In the genomic region with DNA sequence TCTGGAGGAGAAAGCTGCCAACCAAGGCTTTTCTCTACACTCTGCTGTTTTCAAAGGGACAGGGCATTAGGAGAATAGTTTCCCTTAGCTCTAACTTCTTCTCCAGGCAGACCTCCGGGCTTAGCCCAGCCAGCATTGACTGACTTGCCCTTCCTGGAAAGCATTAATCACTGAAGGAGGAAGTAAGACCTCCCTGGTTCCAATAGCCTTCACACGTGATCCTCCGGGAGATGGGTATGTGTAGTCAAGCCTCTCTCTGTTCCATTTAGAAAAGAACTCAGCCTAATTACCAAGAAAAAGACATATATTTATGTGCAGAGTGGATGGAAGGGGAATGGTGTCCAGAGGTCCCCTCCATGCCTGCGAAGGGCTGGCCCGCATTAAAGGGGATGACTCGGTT, we compare ENCODE assay signal across 20 cellular contexts.
DNase-seq lines count a peak whose midpoint lies in the region; ATAC-seq and TF ChIP-seq lines count a peak whose summit lies in the region.
"Had no signal": no experiment of that assay in that cellular context is flagged by ENCODE, and none has a peak within 500 bp of the region (broad histone marks: within the 10 kb centered on the region; RNA-seq: fewer than 3 reads in every experiment).

No MANE protein-coding gene starts in this region.

- H3K4me3 Mint-ChIP-seq in glutamatergic neuron (ENCODE audit: unreplicated experiment): peak overlapping the region; percentile 84
- peak overlapping the region; percentile 67 for H3K4me3 Mint-ChIP-seq in mesothelial cell of epicardium
- H3K4me3 Mint-ChIP-seq: activated CD4-positive, alpha-beta memory T cell treated with anti-CD3 and anti-CD28 coated beads, Interleukin-2, amount 10 ng/mL, durations not matched to agents 7 days and 5 days; activated naive CD8-positive, alpha-beta T cell treated with anti-CD3 and anti-CD28 coated beads for 36 hours; B cell; CD8-positive, alpha-beta memory T cell had no signal

- TF ChIP-seq CTCF in glutamatergic neuron (IDR thresholded peaks at IDR 0.05; ENCODE audit: partially characterized antibody, unreplicated experiment) (no peak), mesothelial cell of epicardium (IDR thresholded peaks at IDR 0.05; ENCODE audit: unreplicated experiment) (no peak)

- H3K4me1 Mint-ChIP-seq in glutamatergic neuron (ENCODE audit: low read depth, unreplicated experiment) (peaks cover 15% of the 10 kb centered on the region), mesothelial cell of epicardium (peaks cover 30% of the 10 kb centered on the region)
- H3K4me1 Mint-ChIP-seq: activated CD4-positive, alpha-beta memory T cell treated with anti-CD3 and anti-CD28 coated beads, Interleukin-2, amount 10 ng/mL, durations not matched to agents 7 days and 5 days; activated naive CD8-positive, alpha-beta T cell treated with anti-CD3 and anti-CD28 coated beads for 36 hours; B cell; CD8-positive, alpha-beta memory T cell had no signal

- peak; percentile 33 for DNase-seq in MV-4-11 (lab: John Stamatoyannopoulos, UW)
- DNase-seq in glutamatergic neuron: no peak
- no peak for DNase-seq in mesothelial cell of epicardium (ENCODE audit: low spot score in 2 of 2, unreplicated experiment in 2 of 2)
- DNase-seq in NCI-H187 treated with DMSO at 0.1 percent for 48 hours (lab: John Stamatoyannopoulos, UW): no peak
- DNase-seq in NCI-H2171 treated with DMSO at 0.1 percent for 48 hours (lab: John Stamatoyannopoulos, UW): no peak
- DNase-seq: activated CD4-positive, alpha-beta memory T cell treated with anti-CD3 and anti-CD28 coated beads, Interleukin-2, amount 10 ng/mL, durations not matched to agents 7 days and 5 days; activated CD4-positive, CD25-positive, alpha-beta regulatory T cell treated with anti-CD3 and anti-CD28 coated beads, Interleukin-2, amount 50 U/mL, for 72 hours; activated effector memory CD4-positive, alpha-beta T cell treated with Interleukin-2 at 50 U/mL for 16 hours; activated naive CD8-positive, alpha-beta T cell treated with anti-CD3 and anti-CD28 coated beads for 36 hours; CD8-positive, alpha-beta memory T cell; central memory CD4-positive, alpha-beta T cell; NCI-H510A; SHP77 treated with DMSO at 0.1 percent for 48 hours; SW 1271 had no signal

- H3K27ac Mint-ChIP-seq in glutamatergic neuron (ENCODE audit: unreplicated experiment) (no peak overlapping the region), mesothelial cell of epicardium (no peak overlapping the region)
- H3K27ac Mint-ChIP-seq: activated CD4-positive, alpha-beta memory T cell treated with anti-CD3 and anti-CD28 coated beads, Interleukin-2, amount 10 ng/mL, durations not matched to agents 7 days and 5 days; activated naive CD8-positive, alpha-beta T cell treated with anti-CD3 and anti-CD28 coated beads for 36 hours; B cell; CD8-positive, alpha-beta memory T cell had no signal

- H3K9me3 ChIP-seq in ES-I3 (ENCODE audit: control insufficient read depth, insufficient read depth, low read length): no peaks in the 10 kb centered on the region
- H3K9me3 ChIP-seq: ascending aorta, mucosa of descending colon had no signal

- H3K9me3 Mint-ChIP-seq in glutamatergic neuron (ENCODE audit: unreplicated experiment) (peaks cover 4% of the 10 kb centered on the region), mesothelial cell of epicardium (no peaks in the 10 kb centered on the region)
- H3K9me3 Mint-ChIP-seq: activated CD4-positive, alpha-beta memory T cell treated with anti-CD3 and anti-CD28 coated beads, Interleukin-2, amount 10 ng/mL, durations not matched to agents 7 days and 5 days had no signal

- H3K27me3 Mint-ChIP-seq in glutamatergic neuron (ENCODE audit: unreplicated experiment) (peaks cover 8% of the 10 kb centered on the region), mesothelial cell of epicardium (ENCODE audit: low read depth) (peaks cover 70% of the 10 kb centered on the region)

- H3K4me1 ChIP-seq in ES-I3 (ENCODE audit: insufficient read depth, low read length): peaks cover 4% of the 10 kb centered on the region; the same call in 1 of the 2 replicates

- H3K36me3 Mint-ChIP-seq in glutamatergic neuron (ENCODE audit: unreplicated experiment): no peaks in the 10 kb centered on the region
- no peaks in the 10 kb centered on the region for H3K36me3 Mint-ChIP-seq in mesothelial cell of epicardium
- H3K36me3 Mint-ChIP-seq: activated naive CD8-positive, alpha-beta T cell treated with anti-CD3 and anti-CD28 coated beads for 36 hours; CD8-positive, alpha-beta memory T cell had no signal

- H3K36me3 ChIP-seq in ES-I3 (ENCODE audit: insufficient read depth, low read length): no peaks in the 10 kb centered on the region
- H3K36me3 ChIP-seq: ascending aorta had no signal

- H3K9ac ChIP-seq in ES-I3 (ENCODE audit: low read depth, low read length): peak overlapping the region; percentile 52; the same call in 1 of the 2 replicates

- ATAC-seq in GM19397 (IDR thresholded peaks at IDR 0.05; ENCODE audit: unreplicated experiment) (no peak), GM18909 (IDR thresholded peaks at IDR 0.05; ENCODE audit: poor library complexity, unreplicated experiment) (no peak)
- ATAC-seq: mucosa of descending colon had no signal
